Comparison of ENCODE assay signal across 18 cellular contexts in the genomic region with DNA sequence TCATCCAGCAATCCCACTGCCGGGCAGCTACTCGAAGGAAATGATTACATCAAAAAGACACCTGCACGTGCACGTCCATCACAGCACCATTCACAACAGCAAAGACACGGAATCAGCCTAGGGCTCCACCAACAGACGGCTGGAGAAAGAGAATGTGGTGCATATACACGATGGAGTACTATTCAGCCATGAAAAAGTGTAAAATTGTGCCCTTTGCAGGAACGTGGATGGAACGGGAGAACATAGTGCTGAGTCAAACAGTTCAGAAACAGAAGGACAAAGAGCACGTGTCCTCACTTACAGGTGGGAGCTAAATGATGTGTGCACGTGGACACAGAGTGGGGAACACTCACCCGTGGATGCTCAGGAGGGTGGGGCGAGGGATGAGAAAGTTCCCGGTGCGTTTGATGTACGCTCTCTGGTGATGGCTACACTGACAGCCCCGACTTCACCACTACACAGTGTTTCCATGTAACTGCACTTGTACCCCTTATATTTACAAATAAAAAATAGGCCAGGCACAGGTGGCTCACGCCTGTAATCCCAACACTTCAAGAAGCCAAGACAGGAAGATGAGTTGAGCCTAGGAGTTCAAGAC.
"Had no signal": no experiment of that assay in that cellular context is flagged by ENCODE, and none has a peak within 500 bp of the region (broad histone marks: within the 10 kb centered on the region; RNA-seq: fewer than 3 reads in every experiment).

No MANE protein-coding gene starts in this region.

- H3K4me1 ChIP-seq: pancreas, right lobe of liver, upper lobe of left lung, uterus had no signal

- DNase-seq: effector CD4-positive, alpha-beta T cell; natural killer cell; small intestine; stimulated activated CD4-positive, alpha-beta T cell treated with anti-CD3 and anti-CD28 coated beads, Interleukin-15, amount 100 ng/mL, for 24 hours; stimulated activated CD4-positive, alpha-beta T cell treated with anti-CD3 and anti-CD28 coated beads, Interleukin-2, amount 100 ng/mL, for 48 hours; stimulated activated naive B cell treated with anti-CD40 and anti-IgM and Interleukin-4, amounts not matched to agents 10 μg/mL and 1 μg/mL and 100 μg/mL, for 72 hours; uterus had no signal

- H3K4me3 ChIP-seq: dorsolateral prefrontal cortex, lung, pancreas, right lobe of liver, thoracic aorta, tibial nerve, upper lobe of left lung, uterus had no signal

- H3K27me3 ChIP-seq: dorsolateral prefrontal cortex, neutrophil, pancreas, right lobe of liver, tibial nerve, upper lobe of left lung, uterus had no signal

- H3K9me3 ChIP-seq: neutrophil, pancreas, right lobe of liver, thoracic aorta, tibial nerve, upper lobe of left lung, uterus had no signal

- H3K27ac ChIP-seq: dorsolateral prefrontal cortex, neutrophil, pancreas, right lobe of liver, thoracic aorta, tibial nerve, upper lobe of left lung, uterus had no signal

- H3K36me3 ChIP-seq: neutrophil, pancreas, right lobe of liver, thoracic aorta, tibial nerve, upper lobe of left lung, uterus had no signal

- ATAC-seq: left ventricle myocardium superior; natural killer cell; pancreas; right lobe of liver; stimulated activated naive B cell treated with anti-CD40 and anti-IgM and Interleukin-4, amounts not matched to agents 10 μg/mL and 1 μg/mL and 100 μg/mL, for 72 hours had no signal

- FAIRE-seq: frontal cortex, keratinocyte, pancreas, small intestine had no signal
